ENCODE assay signal across 17 cellular contexts in the genomic region with DNA sequence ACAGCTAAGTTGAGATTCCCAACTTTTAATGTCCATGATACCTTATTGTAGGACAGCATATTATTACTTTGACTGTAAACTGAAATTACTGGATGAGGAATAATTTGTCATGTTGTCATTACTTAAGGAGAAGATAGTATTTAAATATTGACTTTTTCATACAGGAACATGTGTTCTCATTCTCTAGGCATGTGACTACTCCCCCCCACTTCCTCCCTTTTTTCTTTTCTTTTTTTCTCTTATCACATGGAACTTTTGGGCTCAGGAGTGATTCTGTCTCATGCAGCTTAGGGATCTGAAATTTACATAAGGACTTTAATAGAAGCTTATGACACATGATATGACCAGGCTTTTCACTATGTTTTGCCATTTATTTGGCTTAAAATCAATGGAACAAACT.
A peak's percentile ranks its signal among the peaks of the same experiment; 100 is the strongest.
DNase-seq lines count a peak whose midpoint lies in the region; ATAC-seq and TF ChIP-seq lines count a peak whose summit lies in the region.
"Had no signal": no experiment of that assay in that cellular context is flagged by ENCODE, and none has a peak within 500 bp of the region (broad histone marks: within the 10 kb centered on the region; RNA-seq: fewer than 3 reads in every experiment).

No MANE protein-coding gene starts in this region.

- H3K4me1 ChIP-seq in body of pancreas (peaks cover 6% of the 10 kb centered on the region), thoracic aorta (ENCODE audit: control insufficient read depth in 1 of 2, low read depth in 2 of 2) (peaks cover 35 to 70% of the 10 kb centered on the region in 2 donors)
- H3K4me1 ChIP-seq: BLaER1 had no signal

- TF ChIP-seq POLR2A in body of pancreas (IDR thresholded peaks at IDR 0.05), result no peak

- intact Hi-C loops in body of pancreas (cut with DNase I), result no loop called here

- H3K4me3 ChIP-seq in body of pancreas, result no peak overlapping the region
- no peak overlapping the region for H3K4me3 ChIP-seq in thoracic aorta
- H3K4me3 ChIP-seq: BLaER1 had no signal

- ATAC-seq in body of pancreas, result peak; percentile 47
- no peak for ATAC-seq in thoracic aorta (ENCODE audit: insufficient number of reproducible peaks, low FRiP score, low read depth)
- ATAC-seq in HG03196 (IDR thresholded peaks at IDR 0.05; ENCODE audit: unreplicated experiment), result no peak

- H3K36me3 ChIP-seq in body of pancreas (replicated peaks in 1 of 2; ENCODE audit: insufficient read depth in 1 of 2, low read depth in 2 of 2) (no peaks in the 10 kb centered on the region), thoracic aorta (no peaks in the 10 kb centered on the region)
- H3K36me3 ChIP-seq: BLaER1 had no signal

- DNase-seq in HCEC 1CT, result peak; percentile 4
- DNase-seq in body of pancreas, result no peak
- DNase-seq in foreskin melanocyte, result peak; percentile 53
- no peak for DNase-seq in thoracic aorta (ENCODE audit: low spot score)
- no peak for DNase-seq in amniotic stem cell (lab: John Stamatoyannopoulos, UW)
- DNase-seq in central memory CD4-positive, alpha-beta T cell, result no peak
- DNase-seq: CD8-positive, alpha-beta memory T cell; H7; Karpas-422; MM.1S; NCI-H1105; NCI-H187 treated with DMSO at 0.1 percent for 48 hours; NCI-H2171; NCI-H82; SIG-M5 had no signal

- H3K27ac ChIP-seq in body of pancreas, result peak overlapping the region in 1 of 4 donors; percentile 4
- peak overlapping the region; percentile 45 to 60 for H3K27ac ChIP-seq in thoracic aorta
- H3K27ac ChIP-seq: BLaER1 had no signal

- TF ChIP-seq CTCF in body of pancreas (IDR thresholded peaks at IDR 0.05) (no peak), thoracic aorta (IDR thresholded peaks at IDR 0.05) (no peak)

- H3K9me3 ChIP-seq in body of pancreas (no peaks in the 10 kb centered on the region), thoracic aorta (no peaks in the 10 kb centered on the region)
- H3K9me3 ChIP-seq: BLaER1 had no signal

- no peaks in the 10 kb centered on the region for H3K27me3 ChIP-seq in body of pancreas
- no peaks in the 10 kb centered on the region for H3K27me3 ChIP-seq in thoracic aorta (replicated peaks; ENCODE audit: insufficient read depth)
- H3K27me3 ChIP-seq: BLaER1 had no signal

Comparison
In these comparisons a context has a peak if more than half of its experiments do, and no peak if none do; other contexts are left out.
1. DNase-seq: peak in HCEC 1CT (single experiment) and foreskin melanocyte (single experiment); none in body of pancreas (0 of 4), thoracic aorta (single experiment), amniotic stem cell (single experiment) and central memory CD4-positive, alpha-beta T cell (single experiment).